ENCODE assay signal across 1 cellular context in the genomic region with DNA sequence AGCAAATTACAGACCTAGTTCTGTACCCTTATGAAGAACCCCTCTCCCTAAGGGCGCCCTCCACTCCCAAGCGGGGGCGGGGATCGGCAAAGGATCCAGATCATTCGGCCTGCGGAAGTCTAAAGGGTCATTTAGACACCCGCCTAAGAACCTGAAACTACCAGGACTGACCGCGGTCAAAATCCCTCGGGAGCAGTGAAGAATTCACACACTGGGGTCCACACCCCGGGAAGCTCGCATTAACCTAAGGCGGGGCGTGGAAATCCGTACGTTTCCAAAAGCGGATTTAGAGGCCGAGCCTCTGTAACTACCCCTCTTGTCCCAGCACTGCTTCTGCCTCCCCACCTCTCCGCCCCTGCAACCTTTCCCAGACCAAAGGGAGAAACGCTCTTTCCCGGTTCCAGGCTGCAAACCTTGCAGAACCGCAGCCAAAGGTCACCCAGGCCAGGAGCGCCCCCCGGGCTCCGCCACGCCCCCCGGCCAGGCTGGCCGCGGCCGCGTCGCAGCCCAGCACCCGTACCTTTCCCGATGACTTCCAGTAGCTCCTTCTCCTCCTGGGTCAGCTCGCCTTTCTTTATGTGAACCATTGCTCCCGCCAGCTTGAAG.
TF ChIP-seq lines count a peak whose summit lies in the region.

No MANE protein-coding gene starts in this region.

TF ChIP-seq in GM23338, 12 proteins besides CTCF, POLR2A, EP300 and RAD21:
- TF ChIP-seq, protein P1, sequence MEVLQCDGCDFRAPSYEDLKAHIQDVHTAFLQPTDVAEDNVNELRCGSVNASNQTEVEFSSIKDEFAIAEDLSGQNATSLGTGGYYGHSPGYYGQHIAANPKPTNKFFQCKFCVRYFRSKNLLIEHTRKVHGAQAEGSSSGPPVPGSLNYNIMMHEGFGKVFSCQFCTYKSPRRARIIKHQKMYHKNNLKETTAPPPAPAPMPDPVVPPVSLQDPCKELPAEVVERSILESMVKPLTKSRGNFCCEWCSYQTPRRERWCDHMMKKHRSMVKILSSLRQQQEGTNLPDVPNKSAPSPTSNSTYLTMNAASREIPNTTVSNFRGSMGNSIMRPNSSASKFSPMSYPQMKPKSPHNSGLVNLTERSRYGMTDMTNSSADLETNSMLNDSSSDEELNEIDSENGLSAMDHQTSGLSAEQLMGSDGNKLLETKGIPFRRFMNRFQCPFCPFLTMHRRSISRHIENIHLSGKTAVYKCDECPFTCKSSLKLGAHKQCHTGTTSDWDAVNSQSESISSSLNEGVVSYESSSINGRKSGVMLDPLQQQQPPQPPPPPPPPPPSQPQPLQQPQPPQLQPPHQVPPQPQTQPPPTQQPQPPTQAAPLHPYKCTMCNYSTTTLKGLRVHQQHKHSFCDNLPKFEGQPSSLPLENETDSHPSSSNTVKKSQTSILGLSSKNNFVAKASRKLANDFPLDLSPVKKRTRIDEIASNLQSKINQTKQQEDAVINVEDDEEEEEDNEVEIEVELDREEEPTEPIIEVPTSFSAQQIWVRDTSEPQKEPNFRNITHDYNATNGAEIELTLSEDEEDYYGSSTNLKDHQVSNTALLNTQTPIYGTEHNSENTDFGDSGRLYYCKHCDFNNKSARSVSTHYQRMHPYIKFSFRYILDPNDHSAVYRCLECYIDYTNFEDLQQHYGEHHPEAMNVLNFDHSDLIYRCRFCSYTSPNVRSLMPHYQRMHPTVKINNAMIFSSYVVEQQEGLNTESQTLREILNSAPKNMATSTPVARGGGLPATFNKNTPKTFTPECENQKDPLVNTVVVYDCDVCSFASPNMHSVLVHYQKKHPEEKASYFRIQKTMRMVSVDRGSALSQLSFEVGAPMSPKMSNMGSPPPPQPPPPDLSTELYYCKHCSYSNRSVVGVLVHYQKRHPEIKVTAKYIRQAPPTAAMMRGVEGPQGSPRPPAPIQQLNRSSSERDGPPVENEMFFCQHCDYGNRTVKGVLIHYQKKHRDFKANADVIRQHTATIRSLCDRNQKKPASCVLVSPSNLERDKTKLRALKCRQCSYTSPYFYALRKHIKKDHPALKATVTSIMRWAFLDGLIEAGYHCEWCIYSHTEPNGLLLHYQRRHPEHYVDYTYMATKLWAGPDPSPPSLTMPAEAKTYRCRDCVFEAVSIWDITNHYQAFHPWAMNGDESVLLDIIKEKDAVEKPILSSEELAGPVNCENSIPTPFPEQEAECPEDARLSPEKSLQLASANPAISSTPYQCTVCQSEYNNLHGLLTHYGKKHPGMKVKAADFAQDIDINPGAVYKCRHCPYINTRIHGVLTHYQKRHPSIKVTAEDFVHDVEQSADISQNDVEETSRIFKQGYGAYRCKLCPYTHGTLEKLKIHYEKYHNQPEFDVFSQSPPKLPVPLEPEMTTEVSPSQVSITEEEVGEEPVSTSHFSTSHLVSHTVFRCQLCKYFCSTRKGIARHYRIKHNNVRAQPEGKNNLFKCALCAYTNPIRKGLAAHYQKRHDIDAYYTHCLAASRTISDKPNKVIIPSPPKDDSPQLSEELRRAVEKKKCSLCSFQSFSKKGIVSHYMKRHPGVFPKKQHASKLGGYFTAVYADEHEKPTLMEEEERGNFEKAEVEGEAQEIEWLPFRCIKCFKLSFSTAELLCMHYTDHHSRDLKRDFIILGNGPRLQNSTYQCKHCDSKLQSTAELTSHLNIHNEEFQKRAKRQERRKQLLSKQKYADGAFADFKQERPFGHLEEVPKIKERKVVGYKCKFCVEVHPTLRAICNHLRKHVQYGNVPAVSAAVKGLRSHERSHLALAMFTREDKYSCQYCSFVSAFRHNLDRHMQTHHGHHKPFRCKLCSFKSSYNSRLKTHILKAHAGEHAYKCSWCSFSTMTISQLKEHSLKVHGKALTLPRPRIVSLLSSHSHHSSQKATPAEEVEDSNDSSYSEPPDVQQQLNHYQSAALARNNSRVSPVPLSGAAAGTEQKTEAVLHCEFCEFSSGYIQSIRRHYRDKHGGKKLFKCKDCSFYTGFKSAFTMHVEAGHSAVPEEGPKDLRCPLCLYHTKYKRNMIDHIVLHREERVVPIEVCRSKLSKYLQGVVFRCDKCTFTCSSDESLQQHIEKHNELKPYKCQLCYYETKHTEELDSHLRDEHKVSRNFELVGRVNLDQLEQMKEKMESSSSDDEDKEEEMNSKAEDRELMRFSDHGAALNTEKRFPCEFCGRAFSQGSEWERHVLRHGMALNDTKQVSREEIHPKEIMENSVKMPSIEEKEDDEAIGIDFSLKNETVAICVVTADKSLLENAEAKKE (CRISPR knock-in tag; IDR thresholded peaks at IDR 0.05), result no peak
- no peak for TF ChIP-seq JUNB (IDR thresholded peaks at IDR 0.05; ENCODE audit: unreplicated experiment)
